Comparison of ENCODE assay signal across 23 cellular contexts in the genomic region with DNA sequence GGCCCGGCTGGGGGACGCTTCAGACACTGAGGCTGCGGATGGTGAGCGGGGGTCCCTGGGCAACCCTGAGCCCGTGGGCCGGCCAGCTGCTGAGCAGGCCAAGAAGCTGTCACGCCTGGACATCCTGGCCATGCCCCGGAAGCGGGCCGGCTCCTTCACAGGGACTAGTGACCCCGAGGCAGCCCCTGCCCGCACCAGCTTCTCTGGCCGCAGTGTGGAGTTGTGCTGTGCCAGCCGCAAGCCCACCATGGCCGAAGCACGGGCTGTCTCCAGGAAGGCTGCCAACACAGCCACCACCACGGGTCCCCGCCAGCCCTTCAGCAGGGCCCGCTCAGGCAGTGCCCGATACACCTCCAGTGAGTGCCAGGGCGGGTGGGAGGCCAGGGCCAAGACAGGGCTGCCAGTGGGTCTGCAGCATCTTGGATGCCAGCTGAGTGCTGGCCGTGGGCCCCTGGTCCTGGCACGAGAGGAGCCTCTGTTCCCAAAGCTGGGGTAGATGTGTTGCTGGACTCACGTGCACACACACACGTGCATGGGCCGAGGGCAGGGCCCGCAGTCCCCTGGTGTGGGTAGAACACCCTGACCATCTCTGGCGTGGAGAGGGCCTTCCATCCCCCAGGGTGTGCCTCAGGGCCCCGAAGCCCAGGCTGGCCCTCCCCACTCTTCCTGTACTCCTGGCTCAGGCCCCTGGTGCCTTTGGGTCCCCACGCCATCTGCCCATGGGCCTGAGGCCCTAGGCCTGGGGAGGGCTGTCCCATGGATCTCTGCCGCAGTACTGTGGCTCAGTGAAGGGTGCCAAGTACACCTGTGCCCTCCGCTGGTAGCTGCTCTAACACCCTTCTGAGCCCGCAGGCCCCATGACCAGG. TPM values are rescaled to one million over a fixed set of nuclear protein-coding genes. Genes with fewer than 3 reads are reported as not detected.
DNase-seq lines count a peak whose midpoint lies in the region; ATAC-seq and TF ChIP-seq lines count a peak whose summit lies in the region.
"Had no signal": no experiment of that assay in that cellular context is flagged by ENCODE, and none has a peak within 500 bp of the region (broad histone marks: within the 10 kb centered on the region; RNA-seq: fewer than 3 reads in every experiment).

No MANE protein-coding gene starts in this region.

- intact Hi-C loops in ovary (cut with DNase I), result no loop called here

- TF ChIP-seq EP300 in ovary (IDR thresholded peaks at IDR 0.05), result no peak

- no peaks in the 10 kb centered on the region for H3K9me3 Mint-ChIP-seq in endodermal cell
- H3K9me3 Mint-ChIP-seq: activated CD4-positive, alpha-beta memory T cell treated with anti-CD3 and anti-CD28 coated beads for 36 hours; activated naive CD4-positive, alpha-beta T cell treated with anti-CD3 and anti-CD28 coated beads for 36 hours; effector memory CD8-positive, alpha-beta T cell; stimulated activated effector memory CD8-positive, alpha-beta T cell treated with anti-CD3 and anti-CD28 coated beads, Interleukin-12 subunit alpha, Interleukin-12 subunit beta, amount 100 ng/mL, for 72 hours had no signal

- no peak overlapping the region for H3K27ac Mint-ChIP-seq in endodermal cell
- H3K27ac Mint-ChIP-seq: activated CD4-positive, alpha-beta memory T cell treated with anti-CD3 and anti-CD28 coated beads for 36 hours; activated naive CD4-positive, alpha-beta T cell treated with anti-CD3 and anti-CD28 coated beads for 36 hours; CD8-positive, alpha-beta memory T cell; effector memory CD8-positive, alpha-beta T cell; H9; stimulated activated effector memory CD8-positive, alpha-beta T cell treated with anti-CD3 and anti-CD28 coated beads, Interleukin-12 subunit alpha, Interleukin-12 subunit beta, amount 100 ng/mL, for 72 hours had no signal

- WGBS in endodermal cell (ENCODE audit: insufficient coverage in 1 of 2, insufficient read length in 1 of 2), 2 experiments, result 92 to 98% methylated on average over 21 to 33 of the region's 33 CpGs
- WGBS in ovary, 3 donors, result 91 to 93% (median 92%) methylated on average over 24 to 33 of the region's 33 CpGs

- DNase-seq in stimulated activated CD4-positive, alpha-beta T cell treated with anti-CD3 and anti-CD28 coated beads, Interleukin-15, amount 100 ng/mL, for 24 hours, result peak; percentile 0
- DNase-seq in stimulated activated CD4-positive, alpha-beta T cell treated with anti-CD3 and anti-CD28 coated beads, Interleukin-2, amount 100 ng/mL, for 24 hours, result no peak
- DNase-seq in endodermal cell, result peak; percentile 31
- peak; percentile 9 to 32 (median 20) for DNase-seq in ovary
- no peak for DNase-seq in dermis blood vessel endothelial cell
- DNase-seq in HCEC 1CT, result no peak
- DNase-seq: activated CD4-positive, alpha-beta memory T cell treated with anti-CD3 and anti-CD28 coated beads for 36 hours; activated naive CD4-positive, alpha-beta T cell treated with anti-CD3 and anti-CD28 coated beads for 36 hours; cerebellar nuclear complex; DMS53; effector memory CD8-positive, alpha-beta T cell; H9; midbrain; MV-4-11; NCI-H187 treated with DMSO at 0.1 percent for 48 hours; NCI-H2227 treated with DMSO at 0.1 percent for 48 hours; OCI-M1 had no signal

- H3K4me3 ChIP-seq in endodermal cell (ENCODE audit: low read length) (no peak overlapping the region), ovary (no peak overlapping the region)
- H3K4me3 ChIP-seq: tibial artery had no signal

- H3K27me3 ChIP-seq in endodermal cell (ENCODE audit: control insufficient read depth, insufficient read depth, low read length, poor library complexity, severe bottlenecking), result no peaks in the 10 kb centered on the region
- H3K27me3 ChIP-seq in ovary, result no peaks in the 10 kb centered on the region
- H3K27me3 ChIP-seq: tibial artery had no signal

- H3K27ac ChIP-seq in endodermal cell (ENCODE audit: low read depth, low read length), result no peak overlapping the region
- no peak overlapping the region for H3K27ac ChIP-seq in ovary
- H3K27ac ChIP-seq: KMS-11, tibial artery had no signal

- TF ChIP-seq CTCF in endodermal cell (conservative IDR thresholded peaks at IDR 0.05) (no peak), ovary (IDR thresholded peaks at IDR 0.05) (no peak)

- no peaks in the 10 kb centered on the region for H3K27me3 Mint-ChIP-seq in endodermal cell (ENCODE audit: insufficient read depth)
- H3K27me3 Mint-ChIP-seq: activated CD4-positive, alpha-beta memory T cell treated with anti-CD3 and anti-CD28 coated beads for 36 hours; CD8-positive, alpha-beta memory T cell; effector memory CD8-positive, alpha-beta T cell had no signal

- no peaks in the 10 kb centered on the region for H3K9me3 ChIP-seq in endodermal cell (ENCODE audit: control insufficient read depth, low read length)
- no peaks in the 10 kb centered on the region for H3K9me3 ChIP-seq in ovary
- H3K9me3 ChIP-seq: tibial artery had no signal

- ATAC-seq in GM18868 (IDR thresholded peaks at IDR 0.05; ENCODE audit: unreplicated experiment), result no peak
- ATAC-seq: effector memory CD8-positive, alpha-beta T cell; stimulated activated effector memory CD8-positive, alpha-beta T cell treated with anti-CD3 and anti-CD28 coated beads, Interleukin-12 subunit alpha, Interleukin-12 subunit beta, amount 100 ng/mL, for 72 hours had no signal

- TF ChIP-seq POLR2A in ovary (IDR thresholded peaks at IDR 0.05), result no peak

- H3K36me3 Mint-ChIP-seq in endodermal cell (ENCODE audit: low read depth), result no peaks in the 10 kb centered on the region
- H3K36me3 Mint-ChIP-seq: activated CD4-positive, alpha-beta memory T cell treated with anti-CD3 and anti-CD28 coated beads for 36 hours; CD8-positive, alpha-beta memory T cell; stimulated activated effector memory CD8-positive, alpha-beta T cell treated with anti-CD3 and anti-CD28 coated beads, Interleukin-12 subunit alpha, Interleukin-12 subunit beta, amount 100 ng/mL, for 72 hours had no signal

- no peak overlapping the region for H3K4me3 Mint-ChIP-seq in endodermal cell
- H3K4me3 Mint-ChIP-seq: activated CD4-positive, alpha-beta memory T cell treated with anti-CD3 and anti-CD28 coated beads for 36 hours; activated naive CD4-positive, alpha-beta T cell treated with anti-CD3 and anti-CD28 coated beads for 36 hours; CD8-positive, alpha-beta memory T cell; effector memory CD8-positive, alpha-beta T cell; H9; stimulated activated effector memory CD8-positive, alpha-beta T cell treated with anti-CD3 and anti-CD28 coated beads, Interleukin-12 subunit alpha, Interleukin-12 subunit beta, amount 100 ng/mL, for 72 hours had no signal

- H3K4me1 Mint-ChIP-seq in endodermal cell, result no peaks in the 10 kb centered on the region
- H3K4me1 Mint-ChIP-seq: CD8-positive, alpha-beta memory T cell; stimulated activated effector memory CD8-positive, alpha-beta T cell treated with anti-CD3 and anti-CD28 coated beads, Interleukin-12 subunit alpha, Interleukin-12 subunit beta, amount 100 ng/mL, for 72 hours had no signal

- peaks cover 11% of the 10 kb centered on the region for H3K36me3 ChIP-seq in endodermal cell (ENCODE audit: control insufficient read depth, insufficient read depth, low read length)
- no peaks in the 10 kb centered on the region for H3K36me3 ChIP-seq in ovary

- no peak overlapping the region for H3K9ac ChIP-seq in endodermal cell (ENCODE audit: extremely low read depth, low read length, poor library complexity, severe bottlenecking)
- H3K9ac ChIP-seq: KMS-11 had no signal

- no peaks in the 10 kb centered on the region for H3K4me1 ChIP-seq in endodermal cell (ENCODE audit: control insufficient read depth, insufficient read depth, low read length)
- H3K4me1 ChIP-seq in ovary (ENCODE audit: insufficient read depth), result no peaks in the 10 kb centered on the region
- H3K4me1 ChIP-seq: tibial artery had no signal

RNA-seq across cellular contexts. Expression of gene CEP170B, which starts 22.8 kb away (rescaled TPM):
- 10 to 100 TPM; 38.9 to 43.1 TPM for total RNA-seq in endodermal cell
- polyA plus RNA-seq in endodermal cell (2013, experiment 1 of 2), result 13.9 TPM
- polyA plus RNA-seq in endodermal cell (2013, experiment 2 of 2), result 15.1 TPM
- total RNA-seq in ovary, result 10 to 100 TPM in 4 of 7 donors, 1 to 10 TPM in 3; 3.0 to 22.7 (median 11.7) TPM
- 1 to 10 TPM; 1.9 to 5.1 TPM for polyA plus RNA-seq in ovary
- 9.0 and 12.3 TPM in 2 replicates for total RNA-seq in dermis blood vessel endothelial cell
- polyA plus RNA-seq: CD8-positive, alpha-beta memory T cell had no signal

RNA-seq across cellular contexts. Expression of gene PLD4, which starts 36.8 kb away (rescaled TPM):
- total RNA-seq in endodermal cell (not detected), ovary (1 to 10 TPM in 4 of 7 donors, under 1 TPM in 2, not detected in 1; 0.32 to 3.2 (median 1.4) TPM), dermis blood vessel endothelial cell (under 0.01 and 0.05 TPM in 2 replicates)
- 0.04 TPM for polyA plus RNA-seq in endodermal cell (2013, experiment 1 of 2)
- polyA plus RNA-seq in endodermal cell (2013, experiment 2 of 2), result not detected
- polyA plus RNA-seq in ovary, result under 1 TPM; 0.12 to 0.48 TPM
- total RNA-seq: activated CD4-positive, alpha-beta memory T cell treated with anti-CD3 and anti-CD28 coated beads for 36 hours; activated naive CD4-positive, alpha-beta T cell treated with anti-CD3 and anti-CD28 coated beads for 36 hours; H9 had no signal
- polyA plus RNA-seq: CD8-positive, alpha-beta memory T cell; neural cell had no signal

Comparison
In these comparisons a context has a peak if more than half of its experiments do, and no peak if none do; other contexts are left out.
1. DNase-seq: peak in stimulated activated CD4-positive, alpha-beta T cell treated with anti-CD3 and anti-CD28 coated beads, Interleukin-15, amount 100 ng/mL, for 24 hours (single experiment), endodermal cell (single experiment) and ovary (5 of 5); none in stimulated activated CD4-positive, alpha-beta T cell treated with anti-CD3 and anti-CD28 coated beads, Interleukin-2, amount 100 ng/mL, for 24 hours (0 of 2), dermis blood vessel endothelial cell (single experiment) and HCEC 1CT (single experiment).